ENCODE assay signal across 26 cellular contexts in the genomic region with DNA sequence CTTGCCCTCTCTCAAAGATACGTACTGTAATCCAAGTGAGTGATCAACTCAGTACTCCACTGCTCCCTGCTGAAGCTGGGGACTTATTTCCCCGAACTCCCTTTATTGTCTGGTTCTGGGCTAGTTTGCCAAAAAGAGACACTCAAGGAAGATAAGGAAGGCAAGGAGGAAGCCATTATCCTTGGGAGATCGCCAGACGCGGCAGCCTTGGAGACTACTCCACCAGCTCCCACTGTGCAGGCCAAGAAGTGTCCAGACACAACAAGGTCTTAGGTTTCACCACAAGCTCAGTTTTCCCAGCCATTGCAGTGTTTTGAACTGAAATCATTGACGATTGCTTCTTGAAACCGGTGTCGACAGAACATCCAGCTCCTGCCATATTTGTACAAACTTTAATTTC.
DNase-seq lines count a peak whose midpoint lies in the region; ATAC-seq and TF ChIP-seq lines count a peak whose summit lies in the region.
"Had no signal": no experiment of that assay in that cellular context is flagged by ENCODE, and none has a peak within 500 bp of the region (broad histone marks: within the 10 kb centered on the region; RNA-seq: fewer than 3 reads in every experiment).

No MANE protein-coding gene starts in this region.

- no peak overlapping the region for H4K91ac ChIP-seq in neuronal stem cell (ENCODE audit: low read depth, low read length, poor library complexity)

- H3K9me2 ChIP-seq in GM23338 (ENCODE audit: insufficient read depth): 0 out of 2 replicates have a peak, but pooled peaks cover 4% of the 10 kb centered on the region

- no peak overlapping the region for H2BK12ac ChIP-seq in neuronal stem cell (ENCODE audit: low read length)

- H3K79me2 ChIP-seq in GM23338 (replicated peaks; ENCODE audit: insufficient read depth): no peaks in the 10 kb centered on the region

- H3K4me1 ChIP-seq in GM23338 (ENCODE audit: insufficient read depth) (peaks cover 6% of the 10 kb centered on the region; the same call in 1 of the 2 replicates), neuronal stem cell (ENCODE audit: control insufficient read depth in 2 of 2, insufficient read depth in 1 of 2, low read depth in 1 of 2, low read length in 2 of 2) (no peaks in the 10 kb centered on the region)
- H3K4me1 ChIP-seq: A549, SJCRH30 had no signal

- WGBS in neuronal stem cell (ENCODE audit: extremely low coverage in 2 of 2, insufficient read length in 2 of 2, insufficient replicate concordance in 1 of 2), 2 donors: no CpG with 5 or more reads among the region's 8 CpGs

- no peaks in the 10 kb centered on the region for H3K36me3 Mint-ChIP-seq in GM23338 (ENCODE audit: low read depth)
- no peaks in the 10 kb centered on the region for H3K36me3 Mint-ChIP-seq in activated CD4-positive, alpha-beta T cell treated with anti-CD3 and anti-CD28 coated beads for 36 hours (ENCODE audit: low read depth)
- H3K36me3 Mint-ChIP-seq: CD4-positive, alpha-beta memory T cell had no signal

- H4K20me1 ChIP-seq in GM23338 (replicated peaks; ENCODE audit: insufficient read depth): no peaks in the 10 kb centered on the region

- H3K4ac ChIP-seq in neuronal stem cell (ENCODE audit: low read length): no peak overlapping the region

- H3K27ac Mint-ChIP-seq in GM23338: no peak overlapping the region; the same call in 1 of the 2 replicates
- H3K27ac Mint-ChIP-seq in activated CD4-positive, alpha-beta T cell treated with anti-CD3 and anti-CD28 coated beads for 36 hours: no peak overlapping the region
- H3K27ac Mint-ChIP-seq: CD4-positive, alpha-beta memory T cell had no signal

- H3F3A ChIP-seq in GM23338 (replicated peaks; ENCODE audit: low read depth): no peaks in the 10 kb centered on the region

- no peak overlapping the region for H2AK5ac ChIP-seq in neuronal stem cell (ENCODE audit: low read depth, low read length)

- H3K9ac ChIP-seq in neuronal stem cell (ENCODE audit: low read depth, low read length, poor library complexity): no peak overlapping the region

- peaks cover 1% of the 10 kb centered on the region for H3K27me3 Mint-ChIP-seq in GM23338 (ENCODE audit: insufficient read depth, low read depth, poor library complexity)
- H3K27me3 Mint-ChIP-seq in activated CD4-positive, alpha-beta T cell treated with anti-CD3 and anti-CD28 coated beads for 36 hours: peaks cover 4% of the 10 kb centered on the region

- TF ChIP-seq CTCF in GM23338 (conservative IDR thresholded peaks at IDR 0.05; ENCODE audit: low read depth in 2 of 2): no peak
- TF ChIP-seq CTCF in choroid plexus epithelial cell (conservative IDR thresholded peaks at IDR 0.05; ENCODE audit: low read depth, low read length): no peak

- POLR2A ChIA-PET in activated CD4-positive, alpha-beta T cell treated with anti-CD3 and anti-CD28 coated beads for 36 hours (lab: Charles Lee): no interaction called here

- no peaks in the 10 kb centered on the region for H3K79me1 ChIP-seq in neuronal stem cell (ENCODE audit: low read depth, low read length)

- intact Hi-C loops in activated CD4-positive, alpha-beta T cell treated with anti-CD3 and anti-CD28 coated beads for 36 hours (cut with DNase I, micrococcal nuclease): no loop called here

- peaks cover 0 to 2% of the 10 kb centered on the region in 2 donors for H3K9me3 ChIP-seq in neuronal stem cell (replicated peaks in 1 of 2; ENCODE audit: control insufficient read depth in 2 of 2, insufficient read depth in 1 of 2, low read depth in 1 of 2, low read length in 2 of 2)
- H3K9me3 ChIP-seq: A549 had no signal

- CTCF ChIA-PET in activated CD4-positive, alpha-beta T cell treated with anti-CD3 and anti-CD28 coated beads for 36 hours (lab: Charles Lee): interaction anchor here (0.6 kb wide), 1 partner anchor 130 kb away, joined by 4 read pairs; no protein-coding TSS in a partner anchor

- no peaks in the 10 kb centered on the region for H3K9me3 Mint-ChIP-seq in GM23338
- no peaks in the 10 kb centered on the region for H3K9me3 Mint-ChIP-seq in activated CD4-positive, alpha-beta T cell treated with anti-CD3 and anti-CD28 coated beads for 36 hours (ENCODE audit: low read depth)

- H2AFZ ChIP-seq in GM23338 (peak overlapping the region; percentile 53; the same call in 1 of the 2 replicates), neuronal stem cell (ENCODE audit: low read length) (peak overlapping the region; percentile 53)
- H2AFZ ChIP-seq: PC-9 had no signal

- H2BK15ac ChIP-seq in neuronal stem cell (ENCODE audit: low read length): no peak overlapping the region

- H4K8ac ChIP-seq in neuronal stem cell (ENCODE audit: low read depth, low read length): no peak overlapping the region

- H3K27me3 ChIP-seq in GM23338 (ENCODE audit: insufficient read depth): no peaks in the 10 kb centered on the region
- no peaks in the 10 kb centered on the region for H3K27me3 ChIP-seq in neuronal stem cell (ENCODE audit: control insufficient read depth in 3 of 3, insufficient read depth in 3 of 3, low read depth in 1 of 3, low read length in 3 of 3)
- H3K27me3 ChIP-seq: SJCRH30 had no signal

- H3K23ac ChIP-seq in neuronal stem cell (ENCODE audit: low read depth, low read length, poor library complexity): no peak overlapping the region

- DNase-seq in GM23338 (ENCODE audit: low spot score): no peak
- peak; percentile 13 for DNase-seq in NCI-H69 (lab: John Stamatoyannopoulos, UW)
- DNase-seq in choroid plexus epithelial cell (ENCODE audit: low read depth): peak; percentile 87
- no peak for DNase-seq in neuronal stem cell (ENCODE audit: low spot score)
- no peak for DNase-seq in activated CD4-positive, alpha-beta T cell treated with anti-CD3 and anti-CD28 coated beads for 36 hours
- no peak for DNase-seq in NCI-H1930 (lab: John Stamatoyannopoulos, UW)
- DNase-seq in activated T-cell treated with anti-CD3 and anti-CD28 coated beads, Interleukin-2, amount 50 U/mL, for 1 hour: no peak
- DNase-seq: AML-193; C1 segment of cervical spinal cord; CD4-positive, alpha-beta memory T cell; COR-L47; DMS53; GDM1; H7; KBM-7; NCI-H1048; NCI-H1417; NCI-H1694; NCI-H446; NCI-H526; PC-9; SJCRH30 had no signal

- peaks cover 7% of the 10 kb centered on the region for H3K4me1 Mint-ChIP-seq in GM23338
- H3K4me1 Mint-ChIP-seq in activated CD4-positive, alpha-beta T cell treated with anti-CD3 and anti-CD28 coated beads for 36 hours: no peaks in the 10 kb centered on the region
- H3K4me1 Mint-ChIP-seq: CD4-positive, alpha-beta memory T cell had no signal

- H3K36me3 ChIP-seq in GM23338 (ENCODE audit: insufficient read depth) (no peaks in the 10 kb centered on the region), neuronal stem cell (replicated peaks in 1 of 2; ENCODE audit: control insufficient read depth in 2 of 2, insufficient read depth in 2 of 2, low read length in 2 of 2) (no peaks in the 10 kb centered on the region)
- H3K36me3 ChIP-seq: SJCRH30 had no signal

- no peak overlapping the region for H3K14ac ChIP-seq in neuronal stem cell (ENCODE audit: low read length)

- H2BK120ac ChIP-seq in neuronal stem cell (ENCODE audit: low read depth, low read length): no peak overlapping the region

- H3K4me2 ChIP-seq in GM23338 (no peak overlapping the region), neuronal stem cell (ENCODE audit: insufficient read depth, low read length, poor library complexity, severe bottlenecking) (no peak overlapping the region)
- H3K4me2 ChIP-seq: A549, PC-9 had no signal

- H3K4me3 ChIP-seq in GM23338 (no peak overlapping the region), choroid plexus epithelial cell (ENCODE audit: low read depth, low read length) (no peak overlapping the region), neuronal stem cell (ENCODE audit: low read length in 2 of 2) (no peak overlapping the region)
- H3K4me3 ChIP-seq: A549, GM12878, PC-9, SJCRH30 had no signal

- no peak overlapping the region for H3K4me3 Mint-ChIP-seq in GM23338
- no peak overlapping the region for H3K4me3 Mint-ChIP-seq in activated CD4-positive, alpha-beta T cell treated with anti-CD3 and anti-CD28 coated beads for 36 hours
- H3K4me3 Mint-ChIP-seq: CD4-positive, alpha-beta memory T cell had no signal

- H3K27ac ChIP-seq in GM23338 (ENCODE audit: low read depth): no peak overlapping the region
- no peak overlapping the region for H3K27ac ChIP-seq in neuronal stem cell (replicated peaks; ENCODE audit: low read length)
- H3K27ac ChIP-seq: A549, PC-9, SJCRH30 had no signal

- H2BK5ac ChIP-seq in neuronal stem cell (ENCODE audit: low read length): no peak overlapping the region

- ATAC-seq in GM23338 (no peak), GM21786 (IDR thresholded peaks at IDR 0.05; ENCODE audit: unreplicated experiment) (no peak)
- no peak for ATAC-seq in activated CD4-positive, alpha-beta T cell treated with anti-CD3 and anti-CD28 coated beads for 36 hours
- ATAC-seq: A549, GM12878, Right ventricle myocardium inferior had no signal

- H3K18ac ChIP-seq in neuronal stem cell (ENCODE audit: low read length): no peak overlapping the region

TF ChIP-seq in GM23338, 12 proteins besides CTCF, POLR2A, EP300 and RAD21 (continues in another document):
- no peak for TF ChIP-seq ZNF114 (CRISPR knock-in tag; IDR thresholded peaks at IDR 0.05)
- TF ChIP-seq, protein P1, sequence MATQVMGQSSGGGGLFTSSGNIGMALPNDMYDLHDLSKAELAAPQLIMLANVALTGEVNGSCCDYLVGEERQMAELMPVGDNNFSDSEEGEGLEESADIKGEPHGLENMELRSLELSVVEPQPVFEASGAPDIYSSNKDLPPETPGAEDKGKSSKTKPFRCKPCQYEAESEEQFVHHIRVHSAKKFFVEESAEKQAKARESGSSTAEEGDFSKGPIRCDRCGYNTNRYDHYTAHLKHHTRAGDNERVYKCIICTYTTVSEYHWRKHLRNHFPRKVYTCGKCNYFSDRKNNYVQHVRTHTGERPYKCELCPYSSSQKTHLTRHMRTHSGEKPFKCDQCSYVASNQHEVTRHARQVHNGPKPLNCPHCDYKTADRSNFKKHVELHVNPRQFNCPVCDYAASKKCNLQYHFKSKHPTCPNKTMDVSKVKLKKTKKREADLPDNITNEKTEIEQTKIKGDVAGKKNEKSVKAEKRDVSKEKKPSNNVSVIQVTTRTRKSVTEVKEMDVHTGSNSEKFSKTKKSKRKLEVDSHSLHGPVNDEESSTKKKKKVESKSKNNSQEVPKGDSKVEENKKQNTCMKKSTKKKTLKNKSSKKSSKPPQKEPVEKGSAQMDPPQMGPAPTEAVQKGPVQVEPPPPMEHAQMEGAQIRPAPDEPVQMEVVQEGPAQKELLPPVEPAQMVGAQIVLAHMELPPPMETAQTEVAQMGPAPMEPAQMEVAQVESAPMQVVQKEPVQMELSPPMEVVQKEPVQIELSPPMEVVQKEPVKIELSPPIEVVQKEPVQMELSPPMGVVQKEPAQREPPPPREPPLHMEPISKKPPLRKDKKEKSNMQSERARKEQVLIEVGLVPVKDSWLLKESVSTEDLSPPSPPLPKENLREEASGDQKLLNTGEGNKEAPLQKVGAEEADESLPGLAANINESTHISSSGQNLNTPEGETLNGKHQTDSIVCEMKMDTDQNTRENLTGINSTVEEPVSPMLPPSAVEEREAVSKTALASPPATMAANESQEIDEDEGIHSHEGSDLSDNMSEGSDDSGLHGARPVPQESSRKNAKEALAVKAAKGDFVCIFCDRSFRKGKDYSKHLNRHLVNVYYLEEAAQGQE (IDR thresholded peaks at IDR 0.05; ENCODE audit: unreplicated experiment): no peak

Comparison
In these comparisons a context has a peak if more than half of its experiments do, and no peak if none do; other contexts are left out.
1. DNase-seq: peak in NCI-H69 (single experiment) and choroid plexus epithelial cell (single experiment); none in GM23338 (single experiment), neuronal stem cell (single experiment), activated CD4-positive, alpha-beta T cell treated with anti-CD3 and anti-CD28 coated beads for 36 hours (single experiment), NCI-H1930 (0 of 2) and activated T-cell treated with anti-CD3 and anti-CD28 coated beads, Interleukin-2, amount 50 U/mL, for 1 hour (single experiment).